10 cellular contexts compared by ENCODE assay signal in the genomic region with DNA sequence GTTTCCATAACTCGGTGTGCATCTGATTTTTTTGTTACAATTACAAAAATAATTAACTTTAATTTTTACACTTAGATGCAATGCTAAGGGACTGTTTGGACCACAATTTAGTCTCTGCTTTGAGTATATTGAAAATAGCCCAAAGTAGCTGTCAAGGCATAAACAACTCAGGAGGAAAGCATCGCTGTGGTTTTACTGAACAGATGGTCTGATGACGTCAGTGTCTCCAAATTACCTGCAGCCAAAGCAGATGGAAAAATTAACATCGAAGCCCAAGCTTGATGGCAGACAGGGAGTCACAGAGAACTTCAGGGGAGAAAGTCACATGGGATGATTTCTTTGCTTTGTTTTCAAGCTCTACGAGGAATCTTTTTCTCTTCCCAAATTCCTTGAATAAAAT.
A peak's percentile ranks its signal among the peaks of the same experiment; 100 is the strongest.
DNase-seq lines count a peak whose midpoint lies in the region; ATAC-seq and TF ChIP-seq lines count a peak whose summit lies in the region.
"Had no signal": no experiment of that assay in that cellular context is flagged by ENCODE, and none has a peak within 500 bp of the region (broad histone marks: within the 10 kb centered on the region; RNA-seq: fewer than 3 reads in every experiment).

No MANE protein-coding gene starts in this region.

- CTCF ChIA-PET in activated CD8-positive, alpha-beta T cell treated with anti-CD3 and anti-CD28 coated beads, Interleukin-2, amount 10 ng/mL, durations not matched to agents 7 days and 5 days (lab: Charles Lee) = interaction anchor here (1.5 to 1.8 kb wide), 2 partner anchors 27 to 200 kb away, joined by 3 to 5 read pairs; no protein-coding TSS in a partner anchor

- TF ChIP-seq CTCF in Loucy (conservative IDR thresholded peaks at IDR 0.05; ENCODE audit: low read length) (no peak), neural progenitor cell (IDR thresholded peaks at IDR 0.05) (no peak), ovary (IDR thresholded peaks at IDR 0.05) (no peak)

- DNase-seq in NCI-H2227 (lab: John Stamatoyannopoulos, UW; ENCODE audit: unreplicated experiment) (peak; percentile 24), NCI-H2227 treated with DMSO at 0.1 percent for 48 hours (lab: John Stamatoyannopoulos, UW) (no peak), neural progenitor cell (ENCODE audit: low spot score) (no peak), ovary (no peak), kidney tubule cell (ENCODE audit: low spot score) (no peak)
- DNase-seq in activated CD8-positive, alpha-beta T cell treated with anti-CD3 and anti-CD28 coated beads, Interleukin-2, amount 10 ng/mL, durations not matched to agents 7 days and 5 days = no peak
- DNase-seq: activated CD4-positive, alpha-beta T cell treated with anti-CD3 and anti-CD28 coated beads, Interleukin-2, amount 50 U/mL, for 1 hour; kidney glomerular epithelial cell had no signal

- H2AFZ ChIP-seq in Loucy (ENCODE audit: low read length) (0 out of 2 replicates have a peak overlapping the region, but pooled peaks have one; percentile 53), neural progenitor cell (replicated peaks) (peak overlapping the region; percentile 12)

- H3K9me2 ChIP-seq in Loucy (replicated peaks; ENCODE audit: low read depth, low read length) = no peaks in the 10 kb centered on the region

- H3K27me3 ChIP-seq in Loucy (ENCODE audit: insufficient read depth, low read length, poor library complexity, severe bottlenecking) = no peaks in the 10 kb centered on the region
- no peaks in the 10 kb centered on the region for H3K27me3 ChIP-seq in neural progenitor cell
- no peaks in the 10 kb centered on the region for H3K27me3 ChIP-seq in ovary

- H3K27me3 Mint-ChIP-seq in activated CD8-positive, alpha-beta T cell treated with anti-CD3 and anti-CD28 coated beads, Interleukin-2, amount 10 ng/mL, durations not matched to agents 7 days and 5 days (ENCODE audit: low read depth) = peaks cover 8% of the 10 kb centered on the region
- H3K27me3 Mint-ChIP-seq in neural progenitor cell (ENCODE audit: insufficient read depth, low read depth) = no peaks in the 10 kb centered on the region

- H3K9ac ChIP-seq in Loucy (ENCODE audit: low read depth, low read length, poor library complexity, severe bottlenecking) (no peak overlapping the region), neural progenitor cell (no peak overlapping the region)

- H3K4me3 ChIP-seq in Loucy (ENCODE audit: low read length, poor library complexity, severe bottlenecking) = peak overlapping the region; percentile 48
- H3K4me3 ChIP-seq in neural progenitor cell = no peak overlapping the region
- H3K4me3 ChIP-seq in ovary = no peak overlapping the region

- TF ChIP-seq POLR2A in ovary (IDR thresholded peaks at IDR 0.05) = no peak

- H3K27ac ChIP-seq in neural progenitor cell = no peak overlapping the region
- no peak overlapping the region for H3K27ac ChIP-seq in ovary

- intact Hi-C loops in ovary (cut with DNase I) = no loop called here

- TF ChIP-seq EP300 in ovary (IDR thresholded peaks at IDR 0.05) = no peak

- H3K4me2 ChIP-seq in Loucy (ENCODE audit: low read depth, low read length, poor library complexity, severe bottlenecking) (peak overlapping the region; percentile 75), neural progenitor cell (no peak overlapping the region)

- no peak overlapping the region for H3K4me3 Mint-ChIP-seq in activated CD8-positive, alpha-beta T cell treated with anti-CD3 and anti-CD28 coated beads, Interleukin-2, amount 10 ng/mL, durations not matched to agents 7 days and 5 days
- no peak overlapping the region for H3K4me3 Mint-ChIP-seq in neural progenitor cell

- H3K36me3 Mint-ChIP-seq in activated CD8-positive, alpha-beta T cell treated with anti-CD3 and anti-CD28 coated beads, Interleukin-2, amount 10 ng/mL, durations not matched to agents 7 days and 5 days (ENCODE audit: low read depth) = peaks cover 7% of the 10 kb centered on the region
- H3K36me3 Mint-ChIP-seq in neural progenitor cell = no peaks in the 10 kb centered on the region

- ATAC-seq in activated CD8-positive, alpha-beta T cell treated with anti-CD3 and anti-CD28 coated beads, Interleukin-2, amount 10 ng/mL, durations not matched to agents 7 days and 5 days = peak; percentile 37
- ATAC-seq in HG03571 (IDR thresholded peaks at IDR 0.05; ENCODE audit: unreplicated experiment) = no peak

- H3K9me3 Mint-ChIP-seq in activated CD8-positive, alpha-beta T cell treated with anti-CD3 and anti-CD28 coated beads, Interleukin-2, amount 10 ng/mL, durations not matched to agents 7 days and 5 days (ENCODE audit: insufficient read depth) = peaks cover 4% of the 10 kb centered on the region
- H3K9me3 Mint-ChIP-seq in neural progenitor cell = peaks cover 2% of the 10 kb centered on the region

- WGBS in ovary, 3 donors = 26 to 35% (median 35%) methylated on average over 5 of the region's 5 CpGs

- H3F3A ChIP-seq in Loucy (ENCODE audit: low read depth) = no peaks in the 10 kb centered on the region
- no peaks in the 10 kb centered on the region for H3F3A ChIP-seq in neural progenitor cell (ENCODE audit: low read depth)

- POLR2A ChIA-PET in activated CD8-positive, alpha-beta T cell treated with anti-CD3 and anti-CD28 coated beads, Interleukin-2, amount 10 ng/mL, durations not matched to agents 7 days and 5 days (lab: Charles Lee) = interaction anchor here (0.9 kb wide), 1 partner anchor 9 kb away, joined by 5 read pairs; no protein-coding TSS in a partner anchor

- H4K20me1 ChIP-seq in Loucy (ENCODE audit: insufficient read depth, low read length, poor library complexity, severe bottlenecking) = no peaks in the 10 kb centered on the region
- no peaks in the 10 kb centered on the region for H4K20me1 ChIP-seq in neural progenitor cell (ENCODE audit: low read depth)

- H3K79me2 ChIP-seq in Loucy (ENCODE audit: insufficient read depth, low read length) (no peaks in the 10 kb centered on the region), neural progenitor cell (ENCODE audit: low read depth) (no peaks in the 10 kb centered on the region)

- H3K36me3 ChIP-seq in Loucy (ENCODE audit: insufficient read depth, low read length) (no peaks in the 10 kb centered on the region), neural progenitor cell (no peaks in the 10 kb centered on the region), ovary (no peaks in the 10 kb centered on the region)

- no peak overlapping the region for H3K27ac Mint-ChIP-seq in activated CD8-positive, alpha-beta T cell treated with anti-CD3 and anti-CD28 coated beads, Interleukin-2, amount 10 ng/mL, durations not matched to agents 7 days and 5 days
- no peak overlapping the region for H3K27ac Mint-ChIP-seq in neural progenitor cell

- H3K9me3 ChIP-seq in Loucy (ENCODE audit: insufficient read depth, low read depth, low read length) (no peaks in the 10 kb centered on the region), neural progenitor cell (ENCODE audit: low read depth) (no peaks in the 10 kb centered on the region), ovary (no peaks in the 10 kb centered on the region)

- H3K4me1 ChIP-seq in Loucy (ENCODE audit: insufficient read depth, low read length, poor library complexity, severe bottlenecking) (peaks cover 32% of the 10 kb centered on the region), neural progenitor cell (peaks cover 4% of the 10 kb centered on the region), ovary (ENCODE audit: insufficient read depth) (no peaks in the 10 kb centered on the region)

- H3K4me1 Mint-ChIP-seq in activated CD8-positive, alpha-beta T cell treated with anti-CD3 and anti-CD28 coated beads, Interleukin-2, amount 10 ng/mL, durations not matched to agents 7 days and 5 days (ENCODE audit: low read depth) = peaks cover 33% of the 10 kb centered on the region
- no peaks in the 10 kb centered on the region for H3K4me1 Mint-ChIP-seq in neural progenitor cell
